ENCODE assay signal across 8 cellular contexts in genomic region chr3:101850327-101851048, GRCh38. TPM values are rescaled to one million over a fixed set of nuclear protein-coding genes. Genes with fewer than 3 reads are reported as not detected.
DNase-seq lines count a peak whose midpoint lies in the region; ATAC-seq and TF ChIP-seq lines count a peak whose summit lies in the region.

No MANE protein-coding gene starts in this region.

- TF ChIP-seq RAD21 in neural cell (conservative IDR thresholded peaks at IDR 0.05), result no peak

- H3K36me3 Mint-ChIP-seq in effector memory CD8-positive, alpha-beta T cell (ENCODE audit: insufficient read depth), result peaks cover 67% of the 10 kb centered on the region

- peak overlapping the region; percentile 87 to 98 for H3K4me3 Mint-ChIP-seq in effector memory CD8-positive, alpha-beta T cell

- H3K4me1 Mint-ChIP-seq in effector memory CD8-positive, alpha-beta T cell (ENCODE audit: low read depth in 2 of 2), result peaks cover 36 to 38% of the 10 kb centered on the region in 2 donors

- H3K4me3 ChIP-seq in ACC112 (ENCODE audit: low read depth, low read length), result peak overlapping the region; percentile 92
- peak overlapping the region; percentile 32 for H3K4me3 ChIP-seq in Jurkat, Clone E6-1 (ENCODE audit: low read length)
- H3K4me3 ChIP-seq in neural cell (ENCODE audit: low read length), result peak overlapping the region; percentile 74

- H3K27me3 ChIP-seq in ACC112 (ENCODE audit: insufficient read depth, low read length) (no peaks in the 10 kb centered on the region), neural cell (ENCODE audit: insufficient read depth, low read depth, low read length) (peaks cover 41% of the 10 kb centered on the region)

- ATAC-seq in GM18861 (IDR thresholded peaks at IDR 0.05; ENCODE audit: unreplicated experiment), result peak; percentile 28
- peak; percentile 46 for ATAC-seq in effector memory CD8-positive, alpha-beta T cell (replicated peaks)

- H3K79me2 ChIP-seq in ACC112 (ENCODE audit: control insufficient read depth, insufficient read depth, low read length, unreplicated experiment) (peaks cover 52% of the 10 kb centered on the region), neural cell (replicated peaks; ENCODE audit: insufficient read depth, low read length) (no peaks in the 10 kb centered on the region)

- H3K27ac ChIP-seq in ACC112 (ENCODE audit: low read depth, low read length) (peak overlapping the region; percentile 59), neural cell (ENCODE audit: low read length) (no peak overlapping the region)

- TF ChIP-seq CTCF in neural cell (IDR thresholded peaks at IDR 0.05; ENCODE audit: poor library complexity, severe bottlenecking), result no peak

- H3K9me3 Mint-ChIP-seq in effector memory CD8-positive, alpha-beta T cell, result no peaks in the 10 kb centered on the region

- peaks cover 31% of the 10 kb centered on the region for H3K4me1 ChIP-seq in ACC112 (ENCODE audit: control insufficient read depth, insufficient read depth, low read length, unreplicated experiment)

- no peaks in the 10 kb centered on the region for H3K9me2 ChIP-seq in neural cell (ENCODE audit: insufficient read depth, low read length)

- no peaks in the 10 kb centered on the region for H4K20me1 ChIP-seq in neural cell (ENCODE audit: insufficient read depth)

- TF ChIP-seq EP300 in neural cell (conservative IDR thresholded peaks at IDR 0.05; ENCODE audit: poor library complexity, severe bottlenecking), result no peak

- peak overlapping the region; percentile 99 to 100 for H3K27ac Mint-ChIP-seq in effector memory CD8-positive, alpha-beta T cell

- H2AFZ ChIP-seq in ACC112 (ENCODE audit: low read length, unreplicated experiment) (no peak overlapping the region), neural cell (ENCODE audit: low read depth, low read length) (no peak overlapping the region)

- no peaks in the 10 kb centered on the region for H3K27me3 Mint-ChIP-seq in effector memory CD8-positive, alpha-beta T cell

- peak; percentile 8 for DNase-seq in Jurkat, Clone E6-1 (ENCODE audit: low read depth, low spot score)
- DNase-seq in activated CD4-positive, CD25-positive, alpha-beta regulatory T cell treated with anti-CD3 and anti-CD28 coated beads, Interleukin-2, amount 50 U/mL, for 16 hours (ENCODE audit: low read depth, low spot score), result peak; percentile 22
- peak; percentile 51 to 58 (median 52) for DNase-seq in effector memory CD8-positive, alpha-beta T cell
- DNase-seq in iPS-NIHi11 (ENCODE audit: low spot score) (no peak), NCI-H1092 treated with DMSO at 0.1 percent for 48 hours (lab: John Stamatoyannopoulos, UW) (no peak)

- H3K36me3 ChIP-seq in ACC112 (ENCODE audit: insufficient read depth, low read length), result peaks cover 50% of the 10 kb centered on the region
- H3K36me3 ChIP-seq in neural cell (ENCODE audit: insufficient read depth, low read length), result peaks cover 3% of the 10 kb centered on the region

- H3K9ac ChIP-seq in neural cell (ENCODE audit: low read length), result no peak overlapping the region

- no peaks in the 10 kb centered on the region for H3F3A ChIP-seq in neural cell (ENCODE audit: insufficient read depth, low read length, poor library complexity, severe bottlenecking)

- no peaks in the 10 kb centered on the region for H3K9me3 ChIP-seq in neural cell (ENCODE audit: low read length)

- peak overlapping the region; percentile 38 for H3K4me2 ChIP-seq in neural cell (ENCODE audit: low read length)

TF ChIP-seq in neural cell, 6 proteins besides CTCF, POLR2A, EP300 and RAD21:
- no peak for TF ChIP-seq REST (IDR thresholded peaks at IDR 0.05; ENCODE audit: borderline replicate concordance)
- TF ChIP-seq POLR2AphosphoS5 (IDR thresholded peaks at IDR 0.05), result no peak
- TF ChIP-seq MXI1 (conservative IDR thresholded peaks at IDR 0.05; ENCODE audit: poor library complexity, severe bottlenecking), result no peak
- no peak for TF ChIP-seq SMC3 (conservative IDR thresholded peaks at IDR 0.05; ENCODE audit: poor library complexity)
- no peak for TF ChIP-seq TAF1 (IDR thresholded peaks at IDR 0.05; ENCODE audit: low read depth)
- TF ChIP-seq EZH2 (IDR thresholded peaks at IDR 0.05; ENCODE audit: borderline replicate concordance, insufficient read depth, low read length, poor library complexity, severe bottlenecking), result no peak

RNA-seq across cellular contexts. Expression of gene NFKBIZ, which starts 1.2 kb away (rescaled TPM):
- 1.3 TPM for polyA plus RNA-seq in Jurkat, Clone E6-1 (2012; ENCODE audit: insufficient read depth, insufficient read length)
- 0.84 and 1.8 TPM in 2 replicates for polyA plus RNA-seq in neural cell
- 1.2 and 1.7 TPM in 2 replicates for polyA minus RNA-seq in neural cell

Comparison
In these comparisons a context has a peak if more than half of its experiments do, and no peak if none do; other contexts are left out.
1. H3K4me3 ChIP-seq: peak in every context shown above with its lines; median percentile 92 in ACC112; 74 in neural cell; 32 in Jurkat, Clone E6-1.
2. DNase-seq: peak in Jurkat, Clone E6-1 (single experiment), activated CD4-positive, CD25-positive, alpha-beta regulatory T cell treated with anti-CD3 and anti-CD28 coated beads, Interleukin-2, amount 50 U/mL, for 16 hours (single experiment) and effector memory CD8-positive, alpha-beta T cell (3 of 3); none in iPS-NIHi11 (single experiment) and NCI-H1092 treated with DMSO at 0.1 percent for 48 hours (single experiment).